1 cellular context compared by ENCODE assay signal in the genomic region with DNA sequence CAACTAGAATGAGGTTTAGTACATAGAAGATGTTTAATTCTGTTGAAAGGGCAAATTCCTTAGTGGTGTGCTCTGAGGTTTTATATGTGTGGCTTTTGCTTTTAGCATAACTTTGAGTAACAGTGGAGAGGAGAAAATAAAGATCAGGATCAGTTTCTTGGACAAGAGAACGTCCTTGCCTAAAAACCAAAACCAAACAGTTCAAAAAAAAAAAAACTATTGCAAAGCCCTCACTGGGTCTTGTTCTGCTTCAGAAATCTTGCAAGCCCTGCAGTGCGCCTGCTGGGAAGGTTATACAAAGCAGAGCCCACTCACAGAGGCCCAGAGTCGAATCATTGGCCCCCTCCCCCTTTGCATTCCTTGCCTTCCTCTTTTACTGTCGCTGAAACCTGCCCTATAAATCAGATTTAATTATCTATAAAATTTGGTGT.
TF ChIP-seq lines count a peak whose summit lies in the region.

No MANE protein-coding gene starts in this region.

TF ChIP-seq in GM23338, 12 proteins besides CTCF, POLR2A, EP300 and RAD21 (continued from another document):
- TF ChIP-seq, protein P1, sequence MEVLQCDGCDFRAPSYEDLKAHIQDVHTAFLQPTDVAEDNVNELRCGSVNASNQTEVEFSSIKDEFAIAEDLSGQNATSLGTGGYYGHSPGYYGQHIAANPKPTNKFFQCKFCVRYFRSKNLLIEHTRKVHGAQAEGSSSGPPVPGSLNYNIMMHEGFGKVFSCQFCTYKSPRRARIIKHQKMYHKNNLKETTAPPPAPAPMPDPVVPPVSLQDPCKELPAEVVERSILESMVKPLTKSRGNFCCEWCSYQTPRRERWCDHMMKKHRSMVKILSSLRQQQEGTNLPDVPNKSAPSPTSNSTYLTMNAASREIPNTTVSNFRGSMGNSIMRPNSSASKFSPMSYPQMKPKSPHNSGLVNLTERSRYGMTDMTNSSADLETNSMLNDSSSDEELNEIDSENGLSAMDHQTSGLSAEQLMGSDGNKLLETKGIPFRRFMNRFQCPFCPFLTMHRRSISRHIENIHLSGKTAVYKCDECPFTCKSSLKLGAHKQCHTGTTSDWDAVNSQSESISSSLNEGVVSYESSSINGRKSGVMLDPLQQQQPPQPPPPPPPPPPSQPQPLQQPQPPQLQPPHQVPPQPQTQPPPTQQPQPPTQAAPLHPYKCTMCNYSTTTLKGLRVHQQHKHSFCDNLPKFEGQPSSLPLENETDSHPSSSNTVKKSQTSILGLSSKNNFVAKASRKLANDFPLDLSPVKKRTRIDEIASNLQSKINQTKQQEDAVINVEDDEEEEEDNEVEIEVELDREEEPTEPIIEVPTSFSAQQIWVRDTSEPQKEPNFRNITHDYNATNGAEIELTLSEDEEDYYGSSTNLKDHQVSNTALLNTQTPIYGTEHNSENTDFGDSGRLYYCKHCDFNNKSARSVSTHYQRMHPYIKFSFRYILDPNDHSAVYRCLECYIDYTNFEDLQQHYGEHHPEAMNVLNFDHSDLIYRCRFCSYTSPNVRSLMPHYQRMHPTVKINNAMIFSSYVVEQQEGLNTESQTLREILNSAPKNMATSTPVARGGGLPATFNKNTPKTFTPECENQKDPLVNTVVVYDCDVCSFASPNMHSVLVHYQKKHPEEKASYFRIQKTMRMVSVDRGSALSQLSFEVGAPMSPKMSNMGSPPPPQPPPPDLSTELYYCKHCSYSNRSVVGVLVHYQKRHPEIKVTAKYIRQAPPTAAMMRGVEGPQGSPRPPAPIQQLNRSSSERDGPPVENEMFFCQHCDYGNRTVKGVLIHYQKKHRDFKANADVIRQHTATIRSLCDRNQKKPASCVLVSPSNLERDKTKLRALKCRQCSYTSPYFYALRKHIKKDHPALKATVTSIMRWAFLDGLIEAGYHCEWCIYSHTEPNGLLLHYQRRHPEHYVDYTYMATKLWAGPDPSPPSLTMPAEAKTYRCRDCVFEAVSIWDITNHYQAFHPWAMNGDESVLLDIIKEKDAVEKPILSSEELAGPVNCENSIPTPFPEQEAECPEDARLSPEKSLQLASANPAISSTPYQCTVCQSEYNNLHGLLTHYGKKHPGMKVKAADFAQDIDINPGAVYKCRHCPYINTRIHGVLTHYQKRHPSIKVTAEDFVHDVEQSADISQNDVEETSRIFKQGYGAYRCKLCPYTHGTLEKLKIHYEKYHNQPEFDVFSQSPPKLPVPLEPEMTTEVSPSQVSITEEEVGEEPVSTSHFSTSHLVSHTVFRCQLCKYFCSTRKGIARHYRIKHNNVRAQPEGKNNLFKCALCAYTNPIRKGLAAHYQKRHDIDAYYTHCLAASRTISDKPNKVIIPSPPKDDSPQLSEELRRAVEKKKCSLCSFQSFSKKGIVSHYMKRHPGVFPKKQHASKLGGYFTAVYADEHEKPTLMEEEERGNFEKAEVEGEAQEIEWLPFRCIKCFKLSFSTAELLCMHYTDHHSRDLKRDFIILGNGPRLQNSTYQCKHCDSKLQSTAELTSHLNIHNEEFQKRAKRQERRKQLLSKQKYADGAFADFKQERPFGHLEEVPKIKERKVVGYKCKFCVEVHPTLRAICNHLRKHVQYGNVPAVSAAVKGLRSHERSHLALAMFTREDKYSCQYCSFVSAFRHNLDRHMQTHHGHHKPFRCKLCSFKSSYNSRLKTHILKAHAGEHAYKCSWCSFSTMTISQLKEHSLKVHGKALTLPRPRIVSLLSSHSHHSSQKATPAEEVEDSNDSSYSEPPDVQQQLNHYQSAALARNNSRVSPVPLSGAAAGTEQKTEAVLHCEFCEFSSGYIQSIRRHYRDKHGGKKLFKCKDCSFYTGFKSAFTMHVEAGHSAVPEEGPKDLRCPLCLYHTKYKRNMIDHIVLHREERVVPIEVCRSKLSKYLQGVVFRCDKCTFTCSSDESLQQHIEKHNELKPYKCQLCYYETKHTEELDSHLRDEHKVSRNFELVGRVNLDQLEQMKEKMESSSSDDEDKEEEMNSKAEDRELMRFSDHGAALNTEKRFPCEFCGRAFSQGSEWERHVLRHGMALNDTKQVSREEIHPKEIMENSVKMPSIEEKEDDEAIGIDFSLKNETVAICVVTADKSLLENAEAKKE (CRISPR knock-in tag; IDR thresholded peaks at IDR 0.05): no peak
- no peak for TF ChIP-seq NANOG (IDR thresholded peaks at IDR 0.05; ENCODE audit: borderline replicate concordance)
- no peak for TF ChIP-seq CREB1 (CRISPR knock-in tag; IDR thresholded peaks at IDR 0.05; ENCODE audit: low read depth)
- TF ChIP-seq STAT1 (IDR thresholded peaks at IDR 0.05; ENCODE audit: unreplicated experiment): no peak
- TF ChIP-seq ZNF331 (CRISPR knock-in tag; IDR thresholded peaks at IDR 0.05; ENCODE audit: low read depth): no peak
- TF ChIP-seq ETS1 (IDR thresholded peaks at IDR 0.05): no peak
- TF ChIP-seq JUNB (IDR thresholded peaks at IDR 0.05; ENCODE audit: unreplicated experiment): no peak
- TF ChIP-seq POLR2AphosphoS5 (IDR thresholded peaks at IDR 0.05; ENCODE audit: low read depth): no peak
- TF ChIP-seq, protein P2, sequence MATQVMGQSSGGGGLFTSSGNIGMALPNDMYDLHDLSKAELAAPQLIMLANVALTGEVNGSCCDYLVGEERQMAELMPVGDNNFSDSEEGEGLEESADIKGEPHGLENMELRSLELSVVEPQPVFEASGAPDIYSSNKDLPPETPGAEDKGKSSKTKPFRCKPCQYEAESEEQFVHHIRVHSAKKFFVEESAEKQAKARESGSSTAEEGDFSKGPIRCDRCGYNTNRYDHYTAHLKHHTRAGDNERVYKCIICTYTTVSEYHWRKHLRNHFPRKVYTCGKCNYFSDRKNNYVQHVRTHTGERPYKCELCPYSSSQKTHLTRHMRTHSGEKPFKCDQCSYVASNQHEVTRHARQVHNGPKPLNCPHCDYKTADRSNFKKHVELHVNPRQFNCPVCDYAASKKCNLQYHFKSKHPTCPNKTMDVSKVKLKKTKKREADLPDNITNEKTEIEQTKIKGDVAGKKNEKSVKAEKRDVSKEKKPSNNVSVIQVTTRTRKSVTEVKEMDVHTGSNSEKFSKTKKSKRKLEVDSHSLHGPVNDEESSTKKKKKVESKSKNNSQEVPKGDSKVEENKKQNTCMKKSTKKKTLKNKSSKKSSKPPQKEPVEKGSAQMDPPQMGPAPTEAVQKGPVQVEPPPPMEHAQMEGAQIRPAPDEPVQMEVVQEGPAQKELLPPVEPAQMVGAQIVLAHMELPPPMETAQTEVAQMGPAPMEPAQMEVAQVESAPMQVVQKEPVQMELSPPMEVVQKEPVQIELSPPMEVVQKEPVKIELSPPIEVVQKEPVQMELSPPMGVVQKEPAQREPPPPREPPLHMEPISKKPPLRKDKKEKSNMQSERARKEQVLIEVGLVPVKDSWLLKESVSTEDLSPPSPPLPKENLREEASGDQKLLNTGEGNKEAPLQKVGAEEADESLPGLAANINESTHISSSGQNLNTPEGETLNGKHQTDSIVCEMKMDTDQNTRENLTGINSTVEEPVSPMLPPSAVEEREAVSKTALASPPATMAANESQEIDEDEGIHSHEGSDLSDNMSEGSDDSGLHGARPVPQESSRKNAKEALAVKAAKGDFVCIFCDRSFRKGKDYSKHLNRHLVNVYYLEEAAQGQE (IDR thresholded peaks at IDR 0.05; ENCODE audit: unreplicated experiment): no peak
TF ChIP-seq in GM23338: peak in this region for 0.
